ENCODE assay signal across 14 cellular contexts in the genomic region with DNA sequence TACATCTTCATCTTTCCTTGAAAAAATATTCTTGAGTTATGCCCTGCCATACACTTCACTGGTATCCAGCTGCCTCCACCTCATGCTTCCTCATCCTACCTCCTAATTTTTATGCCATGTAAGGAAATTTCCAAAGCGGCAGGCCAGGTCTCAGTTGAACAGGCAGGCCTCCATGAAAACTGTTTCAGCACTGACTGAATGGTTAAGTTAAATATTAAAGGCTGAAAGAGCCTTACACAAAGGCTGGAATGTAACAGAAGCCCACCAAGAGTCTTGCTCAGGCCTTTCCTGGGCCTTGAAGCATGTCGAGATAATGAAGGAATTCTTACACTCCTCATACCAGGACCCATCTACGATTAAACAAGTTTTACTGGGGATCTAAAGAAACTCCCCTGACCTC.
"Had no signal": no experiment of that assay in that cellular context is flagged by ENCODE, and none has a peak within 500 bp of the region (broad histone marks: within the 10 kb centered on the region; RNA-seq: fewer than 3 reads in every experiment).

No MANE protein-coding gene starts in this region.

- H3K4me1 ChIP-seq: gastrocnemius medialis, right lobe of liver, tibial nerve had no signal

- H3K27ac ChIP-seq: esophagus muscularis mucosa, gastrocnemius medialis, right lobe of liver, tibial nerve had no signal

- H3K4me1 Mint-ChIP-seq: central memory CD8-positive, alpha-beta T cell; stimulated activated memory B cell treated with anti-CD40 and anti-IgM and Interleukin-4, amounts not matched to agents 10 μg/mL and 1 μg/mL and 100 μg/mL, for 72 hours had no signal

- H3K4me3 ChIP-seq: esophagus muscularis mucosa, gastrocnemius medialis, lung, right lobe of liver, tibial nerve had no signal

- H3K27me3 Mint-ChIP-seq: stimulated activated memory B cell treated with anti-CD40 and anti-IgM and Interleukin-4, amounts not matched to agents 10 μg/mL and 1 μg/mL and 100 μg/mL, for 72 hours had no signal

- H3K9me3 Mint-ChIP-seq: central memory CD8-positive, alpha-beta T cell; stimulated activated memory B cell treated with anti-CD40 and anti-IgM and Interleukin-4, amounts not matched to agents 10 μg/mL and 1 μg/mL and 100 μg/mL, for 72 hours had no signal

- H3K27ac Mint-ChIP-seq: naive thymus-derived CD4-positive, alpha-beta T cell; stimulated activated memory B cell treated with anti-CD40 and anti-IgM and Interleukin-4, amounts not matched to agents 10 μg/mL and 1 μg/mL and 100 μg/mL, for 72 hours; stimulated activated naive CD8-positive, alpha-beta T cell treated with anti-CD3 and anti-CD28 coated beads, Interleukin-15, Interleukin-2, amounts not matched to agents 100 ng/mL and 50 ng/mL, for 24 hours had no signal

- H3K9me3 ChIP-seq: esophagus muscularis mucosa, gastrocnemius medialis, right lobe of liver, tibial nerve had no signal

- H3K36me3 ChIP-seq: esophagus muscularis mucosa, gastrocnemius medialis, right lobe of liver, tibial nerve had no signal

- H3K36me3 Mint-ChIP-seq: naive thymus-derived CD4-positive, alpha-beta T cell; stimulated activated memory B cell treated with anti-CD40 and anti-IgM and Interleukin-4, amounts not matched to agents 10 μg/mL and 1 μg/mL and 100 μg/mL, for 72 hours had no signal

- ATAC-seq: gastrocnemius medialis; left cardiac atrium; left ventricle myocardium superior; naive thymus-derived CD4-positive, alpha-beta T cell; right lobe of liver; stimulated activated memory B cell treated with anti-CD40 and anti-IgM and Interleukin-4, amounts not matched to agents 10 μg/mL and 1 μg/mL and 100 μg/mL, for 72 hours had no signal

- H3K27me3 ChIP-seq: esophagus muscularis mucosa, gastrocnemius medialis, right lobe of liver, tibial nerve had no signal

- H3K4me3 Mint-ChIP-seq: central memory CD8-positive, alpha-beta T cell; naive thymus-derived CD4-positive, alpha-beta T cell; stimulated activated memory B cell treated with anti-CD40 and anti-IgM and Interleukin-4, amounts not matched to agents 10 μg/mL and 1 μg/mL and 100 μg/mL, for 72 hours; stimulated activated naive CD8-positive, alpha-beta T cell treated with anti-CD3 and anti-CD28 coated beads, Interleukin-15, Interleukin-2, amounts not matched to agents 100 ng/mL and 50 ng/mL, for 24 hours had no signal

- DNase-seq: effector memory CD4-positive, alpha-beta T cell; gastrocnemius medialis; left cardiac atrium; left ventricle myocardium superior; naive thymus-derived CD4-positive, alpha-beta T cell; posterior cingulate gyrus; right lobe of liver; stimulated activated CD4-positive, alpha-beta T cell treated with anti-CD3 and anti-CD28 coated beads, Interleukin-4, amount 100 ng/mL, for 24 hours had no signal
